ENCODE assay signal across 8 cellular contexts in the genomic region with DNA sequence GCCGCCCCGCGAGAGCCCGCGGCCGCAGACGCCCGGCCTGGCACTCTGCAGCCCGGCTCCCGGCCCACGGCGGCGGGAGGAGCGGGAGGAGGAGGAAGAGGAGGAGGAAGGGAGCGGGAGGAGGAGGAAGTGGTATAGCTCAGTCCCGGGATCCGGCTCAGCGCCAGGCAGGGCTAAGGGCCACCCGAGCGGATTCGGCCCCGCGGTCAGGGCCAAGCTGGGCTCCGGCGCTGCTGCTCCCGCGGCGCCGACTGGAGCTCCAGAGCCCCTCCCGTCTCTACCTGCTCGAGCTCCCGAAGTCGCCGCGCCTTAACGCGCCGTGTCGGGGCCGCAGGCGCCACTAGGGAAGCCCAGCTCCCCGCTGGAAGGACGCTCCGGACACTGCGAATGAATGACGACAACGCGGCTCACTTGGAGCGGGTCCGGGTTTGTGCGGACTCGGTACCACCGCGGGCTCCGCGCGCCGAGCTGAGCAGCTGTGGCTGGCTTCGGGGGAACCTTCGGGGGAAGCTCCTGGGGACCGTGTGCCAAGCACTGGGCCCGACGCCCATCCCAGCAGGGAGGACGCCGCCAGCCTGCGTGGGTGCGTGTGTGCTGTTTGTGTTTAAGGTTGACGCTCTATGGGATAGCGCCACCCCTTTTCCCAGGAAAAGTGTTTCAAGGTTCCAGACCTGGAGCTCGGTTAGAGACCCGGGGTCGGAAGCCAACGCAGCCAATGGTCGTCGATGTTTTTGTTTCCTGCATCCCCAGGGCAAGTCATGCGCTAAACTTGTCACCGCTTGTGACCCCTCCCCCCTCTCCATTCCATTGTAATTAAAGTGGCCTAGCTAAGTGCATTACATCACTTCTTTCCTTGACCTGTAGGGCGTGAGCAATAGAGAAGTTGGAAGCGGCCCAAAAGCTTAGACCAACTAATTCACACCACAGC. TPM values are rescaled to one million over a fixed set of nuclear protein-coding genes. Genes with fewer than 3 reads are reported as not detected.
DNase-seq lines count a peak whose midpoint lies in the region; ATAC-seq and TF ChIP-seq lines count a peak whose summit lies in the region.

A gene (minus strand): TSS at position 94 of the 928 bp plus-strand sequence. CDS start 340 bp downstream, outside the sequence.

- TF ChIP-seq CTCF in RWPE2 (IDR thresholded peaks at IDR 0.05; ENCODE audit: poor library complexity, severe bottlenecking): no peak
- TF ChIP-seq CTCF in colonic mucosa (IDR thresholded peaks at IDR 0.05): no peak

- peak within 1 kb of the TSS; percentile 85 to 96 for H3K9ac ChIP-seq in colonic mucosa (ENCODE audit: low read depth in 2 of 2, low read length in 2 of 2)

- H3K4me3 ChIP-seq in MG63: peak within 1 kb of the TSS; percentile 67
- H3K4me3 ChIP-seq in RWPE2 (ENCODE audit: severe bottlenecking): peak within 1 kb of the TSS; percentile 79
- H3K4me3 ChIP-seq in colonic mucosa: peak within 1 kb of the TSS; percentile 67
- H3K4me3 ChIP-seq in skeletal muscle cell (ENCODE audit: low read depth, low read length): peak within 1 kb of the TSS; percentile 85

- peak; percentile 69 for ATAC-seq in RWPE2 (ENCODE audit: low read depth)

- DNase-seq in activated T-cell treated with anti-CD3 and anti-CD28 coated beads for 48 hours (ENCODE audit: low read depth): peak; percentile 3
- DNase-seq in activated T-cell treated with anti-CD3 and anti-CD28 coated beads, Interleukin-2, amount 50 U/mL, for 1 hour: no peak
- DNase-seq in HEK293T (ENCODE audit: extremely low spot score): peak; percentile 75
- DNase-seq in MG63: peak; percentile 71
- DNase-seq in RWPE2 (ENCODE audit: low spot score): peak; percentile 70
- DNase-seq in colonic mucosa: peak; percentile 87
- DNase-seq in iris pigment epithelial cell (ENCODE audit: low read depth): peak; percentile 71
- DNase-seq in skeletal muscle cell (ENCODE audit: low read depth): peak; percentile 38

- H3K27me3 ChIP-seq in MG63: no peaks in the 10 kb centered on the region
- no peaks in the 10 kb centered on the region for H3K27me3 ChIP-seq in RWPE2 (ENCODE audit: insufficient read depth, poor library complexity, severe bottlenecking)
- H3K27me3 ChIP-seq in colonic mucosa: no peaks in the 10 kb centered on the region

- intact Hi-C loops in colonic mucosa (cut with DNase I): no loop called here

- no peaks in the 10 kb centered on the region for H3K4me1 ChIP-seq in RWPE2 (ENCODE audit: insufficient read depth, poor library complexity, severe bottlenecking)
- no peaks in the 10 kb centered on the region for H3K4me1 ChIP-seq in colonic mucosa

- H3K9me3 ChIP-seq in MG63 (no peaks in the 10 kb centered on the region), RWPE2 (ENCODE audit: severe bottlenecking) (no peaks in the 10 kb centered on the region), colonic mucosa (no peaks in the 10 kb centered on the region)

- H3K27ac ChIP-seq in RWPE2 (ENCODE audit: poor library complexity, severe bottlenecking): peak within 1 kb of the TSS; percentile 61
- H3K27ac ChIP-seq in colonic mucosa: peak within 1 kb of the TSS; percentile 95

- POLR2A ChIA-PET in HEK293T (lab: Yijun Ruan, JAX): interaction anchor here (0.6 to 2.4 kb wide), 42 partner anchors 8 to 1209 kb away, joined by 3 to 12 read pairs (median 4); a partner anchor contains a TSS

- CTCF ChIA-PET in HEK293T (lab: Yijun Ruan, JAX): interaction anchor here (0.6 to 1.8 kb wide), 5 partner anchors 13 to 1590 kb away, joined by 3 to 9 read pairs (median 3); no protein-coding TSS in a partner anchor

- no peaks in the 10 kb centered on the region for H3K36me3 ChIP-seq in MG63
- H3K36me3 ChIP-seq in RWPE2 (ENCODE audit: low read depth): no peaks in the 10 kb centered on the region
- no peaks in the 10 kb centered on the region for H3K36me3 ChIP-seq in colonic mucosa

TF ChIP-seq in HEK293T, 16 proteins besides CTCF, POLR2A, EP300 and RAD21:
- TF ChIP-seq FOXM1 (IDR thresholded peaks at IDR 0.05; ENCODE audit: borderline replicate concordance) (no peak; the same call in 1 of the 2 replicates), L3MBTL2 (conservative IDR thresholded peaks at IDR 0.05) (peak; percentile 85), ZNF384 (IDR thresholded peaks at IDR 0.05) (no peak), SUZ12 (IDR thresholded peaks at IDR 0.05) (no peak), LEF1 (IDR thresholded peaks at IDR 0.05; ENCODE audit: borderline replicate concordance) (0 out of 2 replicates have a peak, but pooled peaks have one; percentile 56), TARDBP (IDR thresholded peaks at IDR 0.05) (no peak), BHLHE40 (IDR thresholded peaks at IDR 0.05; ENCODE audit: borderline replicate concordance) (no peak), NFRKB (IDR thresholded peaks at IDR 0.05) (no peak), ELF4 (IDR thresholded peaks at IDR 0.05) (no peak; the same call in 1 of the 2 replicates), SP1 (IDR thresholded peaks at IDR 0.05) (no peak), CTBP1 (IDR thresholded peaks at IDR 0.05; ENCODE audit: borderline replicate concordance) (peak; percentile 51; the same call in 1 of the 2 replicates), ARNT (IDR thresholded peaks at IDR 0.05) (0 out of 2 replicates have a peak, but pooled peaks have one; percentile 44)
TF ChIP-seq in HEK293T: peak in this region for 4.

RNA-seq across cellular contexts. Expression of the gene that starts here (rescaled TPM):
- total RNA-seq in MG63 (2014; rRNA removed; shearing (Covaris generic); ENCODE audit: low replicate concordance): 7.9 and 8.5 TPM in 2 replicates
- 10 to 100 TPM in 1 of 2 donors, 1 to 10 TPM in 1; 6.8 to 11.6 TPM for total RNA-seq in colonic mucosa
